ENCODE assay signal across 26 cellular contexts in genomic region chr4:136400829-136401228, GRCh38.
DNase-seq lines count a peak whose midpoint lies in the region; ATAC-seq and TF ChIP-seq lines count a peak whose summit lies in the region.
"Had no signal": no experiment of that assay in that cellular context is flagged by ENCODE, and none has a peak within 500 bp of the region (broad histone marks: within the 10 kb centered on the region; RNA-seq: fewer than 3 reads in every experiment).

No MANE protein-coding gene starts in this region.

- H3K36me3 ChIP-seq in H7 (replicated peaks; ENCODE audit: control insufficient read depth, insufficient read depth, low read length): no peaks in the 10 kb centered on the region
- no peaks in the 10 kb centered on the region for H3K36me3 ChIP-seq in iPS DF 6.9 (ENCODE audit: control insufficient read depth, insufficient read depth, low read length)
- H3K36me3 ChIP-seq: BLaER1, pancreas, tibial nerve had no signal

- H3K9me3 ChIP-seq in iPS DF 6.9 (ENCODE audit: control insufficient read depth, insufficient read depth, low read length): no peaks in the 10 kb centered on the region
- H3K9me3 ChIP-seq: Caco-2, pancreas, tibial nerve had no signal

- WGBS in iPS DF 6.9 (ENCODE audit: insufficient coverage, insufficient read length): no CpG with 5 or more reads among the region's 5 CpGs

- H3K4me3 ChIP-seq in H7 (ENCODE audit: insufficient read depth, low read depth, low read length): no peak overlapping the region
- no peak overlapping the region for H3K4me3 ChIP-seq in astrocyte of the cerebellum (ENCODE audit: low read depth, low read length)
- no peak overlapping the region for H3K4me3 ChIP-seq in iPS DF 6.9 (ENCODE audit: low read length)
- H3K4me3 ChIP-seq: BLaER1, dorsolateral prefrontal cortex, pancreas, SK-N-MC, tibial nerve had no signal

- in situ Hi-C loops in astrocyte of the cerebellum (cut with HindIII; ENCODE audit: low sequenced_read_pairs): loop anchor here (5.0 kb wide), 1 partner anchor 106 kb away; no protein-coding TSS in a partner anchor

- H3K27me3 ChIP-seq in H7 (ENCODE audit: control insufficient read depth, insufficient read depth, low read length): no peaks in the 10 kb centered on the region
- no peaks in the 10 kb centered on the region for H3K27me3 ChIP-seq in iPS DF 6.9 (ENCODE audit: control insufficient read depth, insufficient read depth, low read length)
- H3K27me3 ChIP-seq: BLaER1, dorsolateral prefrontal cortex, pancreas, tibial nerve had no signal

- 0 out of 2 replicates have a peak, but pooled peaks have one; percentile 24 for TF ChIP-seq CTCF in 22Rv1 (IDR thresholded peaks at IDR 0.05)
- TF ChIP-seq CTCF in astrocyte of the cerebellum (IDR thresholded peaks at IDR 0.05; ENCODE audit: low read depth, low read length, missing control alignments): peak; percentile 18

- H3K4me1 ChIP-seq in iPS DF 6.9 (ENCODE audit: control insufficient read depth, insufficient read depth, low read length): no peaks in the 10 kb centered on the region
- H3K4me1 ChIP-seq: BLaER1, Caco-2, pancreas, tibial nerve had no signal

- H3K27ac ChIP-seq in 22Rv1 (no peak overlapping the region), iPS DF 6.9 (ENCODE audit: low read length) (no peak overlapping the region)
- H3K27ac ChIP-seq: BLaER1, dorsolateral prefrontal cortex, pancreas, SK-N-MC, tibial nerve had no signal

- DNase-seq in H7 (peak; percentile 39), astrocyte of the cerebellum (ENCODE audit: low read depth) (no peak), iPS DF 6.9 (ENCODE audit: low read depth, low spot score) (peak; percentile 2), SW480 (ENCODE audit: low spot score) (no peak), HT-29 (ENCODE audit: low spot score) (no peak), hippocampal formation (lab: John Stamatoyannopoulos, UW) (no peak)
- DNase-seq: ACHN; activated CD8-positive, alpha-beta T cell treated with anti-CD3 and anti-CD28 coated beads, Interleukin-2, amount 10 ng/mL, durations not matched to agents 7 days and 5 days; activated T-cell treated with anti-CD3 and anti-CD28 coated beads for 4 hours; anterior cingulate cortex; Caco-2; caudate nucleus; DND-41; dorsolateral prefrontal cortex; kidney; midbrain; naive thymus-derived CD8-positive, alpha-beta T cell; NCI-H1105 treated with DMSO at 0.1 percent for 48 hours; NCI-H1930; pancreas; T-helper 2 cell had no signal

- no peak for ATAC-seq in GM21619 (IDR thresholded peaks at IDR 0.05; ENCODE audit: unreplicated experiment)
- ATAC-seq: activated CD8-positive, alpha-beta T cell treated with anti-CD3 and anti-CD28 coated beads, Interleukin-2, amount 10 ng/mL, durations not matched to agents 7 days and 5 days; naive thymus-derived CD8-positive, alpha-beta T cell; pancreas had no signal

Comparison
In these comparisons a context has a peak if more than half of its experiments do, and no peak if none do; other contexts are left out.
1. DNase-seq: peak in H7 (single experiment) and iPS DF 6.9 (single experiment); none in astrocyte of the cerebellum (single experiment), SW480 (single experiment), HT-29 (single experiment) and hippocampal formation (0 of 2).